Comparison of ENCODE assay signal across 26 cellular contexts in the genomic region with DNA sequence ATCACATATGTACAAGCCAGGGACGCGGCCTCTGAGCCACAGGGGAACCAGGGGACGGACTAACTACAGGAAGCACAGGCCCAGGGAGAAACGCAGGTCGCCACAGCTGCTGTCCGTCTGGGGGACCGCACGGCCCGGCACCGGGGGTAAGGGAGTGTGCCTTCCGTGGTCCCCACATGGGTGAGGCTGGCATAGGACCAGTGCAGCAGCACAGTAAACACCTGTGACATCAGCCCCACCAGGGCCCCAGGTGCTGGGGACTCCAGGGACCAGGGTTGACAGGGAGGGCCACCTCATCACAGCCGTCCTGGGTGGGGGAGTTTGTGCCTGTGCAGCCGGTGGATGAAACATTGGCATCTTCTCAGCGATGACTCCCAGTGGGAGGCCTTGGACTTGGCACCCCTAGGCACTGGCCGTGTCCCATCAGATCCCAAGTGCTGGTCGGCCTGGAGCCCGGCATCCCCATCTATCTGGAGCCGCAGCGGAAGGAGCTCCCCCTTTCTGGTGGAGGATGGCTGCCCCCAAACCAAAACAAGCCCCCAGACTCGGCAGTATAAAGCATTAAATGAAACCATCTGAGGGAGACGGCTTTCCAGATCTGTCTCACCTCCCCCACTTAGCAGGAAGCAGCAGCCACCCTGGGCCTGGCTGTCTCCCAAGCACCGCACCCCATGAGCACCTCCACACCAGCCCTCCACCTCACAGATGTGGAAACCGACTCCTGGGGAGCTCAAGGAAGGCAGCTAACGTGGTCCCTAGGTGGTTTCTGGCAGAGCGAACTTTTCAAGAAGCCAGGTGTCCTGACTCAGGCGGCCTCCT. TPM values are rescaled to one million over a fixed set of nuclear protein-coding genes. Genes with fewer than 3 reads are reported as not detected.
DNase-seq lines count a peak whose midpoint lies in the region; ATAC-seq, FAIRE-seq and TF ChIP-seq lines count a peak whose summit lies in the region.
"Had no signal": no experiment of that assay in that cellular context is flagged by ENCODE, and none has a peak within 500 bp of the region (broad histone marks: within the 10 kb centered on the region; RNA-seq: fewer than 3 reads in every experiment).

No MANE protein-coding gene starts in this region.

- DNase-seq in left ventricle myocardium superior (peak; percentile 20), left ventricle myocardium inferior (no peak), NCI-H69 (lab: John Stamatoyannopoulos, UW) (peak; percentile 52), kidney (peak; percentile 56), progenitor cell of endocrine pancreas (ENCODE audit: low spot score, unreplicated experiment) (no peak)
- no peak for DNase-seq in naive thymus-derived CD4-positive, alpha-beta T cell
- DNase-seq: activated CD8-positive, alpha-beta T cell treated with anti-CD3 and anti-CD28 coated beads, Interleukin-2, amount 10 ng/mL, durations not matched to agents 7 days and 5 days; esophagus squamous epithelium; foreskin melanocyte; left cardiac atrium; NCI-H1694 treated with DMSO at 0.1 percent for 48 hours; T-helper 2 cell; trophoblast cell had no signal

- H3K27me3 Mint-ChIP-seq in naive thymus-derived CD4-positive, alpha-beta T cell = peaks cover 0 to 8% (median 0%) of the 10 kb centered on the region in 5 donors
- no peaks in the 10 kb centered on the region for H3K27me3 Mint-ChIP-seq in progenitor cell of endocrine pancreas
- H3K27me3 Mint-ChIP-seq: dendritic cell treated with granulocyte-macrophage colony-stimulating factor and Interleukin-4, amounts not matched to agents 40 ng/mL and 50 ng/mL, for 4 days had no signal

- no peaks in the 10 kb centered on the region for H3K9me3 ChIP-seq in left ventricle myocardium inferior (replicated peaks)
- H3K9me3 ChIP-seq in kidney (ENCODE audit: control insufficient read depth in 1 of 2, low read length in 2 of 2) = no peaks in the 10 kb centered on the region
- no peaks in the 10 kb centered on the region for H3K9me3 ChIP-seq in naive thymus-derived CD4-positive, alpha-beta T cell (ENCODE audit: control insufficient read depth in 2 of 3, low read length in 3 of 3)
- H3K9me3 ChIP-seq: esophagus squamous epithelium, neutrophil, prostate gland had no signal

- H3K36me3 ChIP-seq in left ventricle myocardium inferior (no peaks in the 10 kb centered on the region), kidney (ENCODE audit: control insufficient read depth in 1 of 2, insufficient read depth in 2 of 2, low read length in 2 of 2) (no peaks in the 10 kb centered on the region)
- no peaks in the 10 kb centered on the region for H3K36me3 ChIP-seq in naive thymus-derived CD4-positive, alpha-beta T cell (ENCODE audit: control insufficient read depth in 2 of 3, insufficient read depth in 3 of 3, low read length in 3 of 3)
- H3K36me3 ChIP-seq: cardiac muscle cell, esophagus squamous epithelium, neutrophil, prostate gland had no signal

- H3K27ac Mint-ChIP-seq in naive thymus-derived CD4-positive, alpha-beta T cell = no peak overlapping the region
- H3K27ac Mint-ChIP-seq in progenitor cell of endocrine pancreas = no peak overlapping the region
- H3K27ac Mint-ChIP-seq: activated CD8-positive, alpha-beta T cell treated with anti-CD3 and anti-CD28 coated beads, Interleukin-2, amount 10 ng/mL, durations not matched to agents 7 days and 5 days; dendritic cell treated with granulocyte-macrophage colony-stimulating factor and Interleukin-4, amounts not matched to agents 40 ng/mL and 50 ng/mL, for 4 days had no signal

- no peak overlapping the region for H3K9ac ChIP-seq in kidney (ENCODE audit: low read length in 2 of 2)
- H3K9ac ChIP-seq: KMS-11 had no signal

- TF ChIP-seq CTCF in left ventricle myocardium inferior (IDR thresholded peaks at IDR 0.05; ENCODE audit: borderline replicate concordance) = no peak
- no peak for TF ChIP-seq CTCF in kidney (IDR thresholded peaks at IDR 0.05; ENCODE audit: borderline replicate concordance, extremely low read depth, insufficient read depth)
- no peak for TF ChIP-seq CTCF in progenitor cell of endocrine pancreas (IDR thresholded peaks at IDR 0.05; ENCODE audit: unreplicated experiment)

- POLR2A ChIA-PET in naive thymus-derived CD4-positive, alpha-beta T cell (lab: Charles Lee) = no interaction called here

- FAIRE-seq in kidney (lab: Jason Lieb, UNC) = no peak
- FAIRE-seq: endometrium had no signal

- peaks cover 94% of the 10 kb centered on the region for H3K27me3 ChIP-seq in left ventricle myocardium inferior (ENCODE audit: low read depth)
- H3K27me3 ChIP-seq in naive thymus-derived CD4-positive, alpha-beta T cell (ENCODE audit: control insufficient read depth in 2 of 2, insufficient read depth in 2 of 2, low read length in 2 of 2) = no peaks in the 10 kb centered on the region
- H3K27me3 ChIP-seq: cardiac muscle cell, hepatocyte, neutrophil had no signal

- H3K4me1 ChIP-seq in left ventricle myocardium inferior = no peaks in the 10 kb centered on the region
- no peaks in the 10 kb centered on the region for H3K4me1 ChIP-seq in kidney (ENCODE audit: control insufficient read depth in 1 of 2, insufficient read depth in 1 of 2, low read depth in 1 of 2, low read length in 2 of 2)
- no peaks in the 10 kb centered on the region for H3K4me1 ChIP-seq in naive thymus-derived CD4-positive, alpha-beta T cell (ENCODE audit: control insufficient read depth in 2 of 2, insufficient read depth in 2 of 2, low read length in 2 of 2)
- H3K4me1 ChIP-seq: esophagus squamous epithelium, prostate gland had no signal

- peak overlapping the region in 1 of 10 donors; percentile 16 for H3K4me3 Mint-ChIP-seq in naive thymus-derived CD4-positive, alpha-beta T cell
- H3K4me3 Mint-ChIP-seq in progenitor cell of endocrine pancreas (ENCODE audit: low read depth) = no peak overlapping the region
- H3K4me3 Mint-ChIP-seq: activated CD8-positive, alpha-beta T cell treated with anti-CD3 and anti-CD28 coated beads, Interleukin-2, amount 10 ng/mL, durations not matched to agents 7 days and 5 days; dendritic cell treated with granulocyte-macrophage colony-stimulating factor and Interleukin-4, amounts not matched to agents 40 ng/mL and 50 ng/mL, for 4 days had no signal

- intact Hi-C loops in left ventricle myocardium superior (cut with micrococcal nuclease) (no loop called here), left ventricle myocardium inferior (cut with micrococcal nuclease) (no loop called here), kidney (cut with DNase I) (no loop called here)
- intact Hi-C loops in naive thymus-derived CD4-positive, alpha-beta T cell (cut with micrococcal nuclease) = no loop called here

- H3K27ac ChIP-seq in left ventricle myocardium inferior (replicated peaks) (no peak overlapping the region), kidney (ENCODE audit: low read depth in 2 of 2, low read length in 2 of 2) (no peak overlapping the region)
- no peak overlapping the region for H3K27ac ChIP-seq in naive thymus-derived CD4-positive, alpha-beta T cell (ENCODE audit: low read depth, low read length)
- H3K27ac ChIP-seq: cardiac muscle cell, esophagus squamous epithelium, hepatocyte, KMS-11, neutrophil, prostate gland, RWPE1 had no signal

- no peak overlapping the region for H3K4me3 ChIP-seq in left ventricle myocardium inferior
- H3K4me3 ChIP-seq in kidney (ENCODE audit: low read length in 2 of 2) = no peak overlapping the region
- no peak overlapping the region for H3K4me3 ChIP-seq in naive thymus-derived CD4-positive, alpha-beta T cell (ENCODE audit: low read length)
- H3K4me3 ChIP-seq: cardiac muscle cell, esophagus squamous epithelium, hepatocyte, prostate gland had no signal

- CTCF ChIA-PET in naive thymus-derived CD4-positive, alpha-beta T cell (lab: Charles Lee) = no interaction called here

- no peaks in the 10 kb centered on the region for H3K36me3 Mint-ChIP-seq in naive thymus-derived CD4-positive, alpha-beta T cell
- H3K36me3 Mint-ChIP-seq in progenitor cell of endocrine pancreas (ENCODE audit: insufficient read depth) = peaks cover 2% of the 10 kb centered on the region
- H3K36me3 Mint-ChIP-seq: activated naive CD4-positive, alpha-beta T cell treated with anti-CD3 and anti-CD28 coated beads, Interleukin-2, amount 50 U/mL, for 72 hours had no signal

- no peaks in the 10 kb centered on the region for H3K4me1 Mint-ChIP-seq in naive thymus-derived CD4-positive, alpha-beta T cell
- H3K4me1 Mint-ChIP-seq in progenitor cell of endocrine pancreas (ENCODE audit: low read depth) = no peaks in the 10 kb centered on the region

- no peak for ATAC-seq in left ventricle myocardium superior
- ATAC-seq in GM19455 (IDR thresholded peaks at IDR 0.05; ENCODE audit: unreplicated experiment) = no peak
- no peak for ATAC-seq in naive thymus-derived CD4-positive, alpha-beta T cell
- ATAC-seq: activated CD8-positive, alpha-beta T cell treated with anti-CD3 and anti-CD28 coated beads, Interleukin-2, amount 10 ng/mL, durations not matched to agents 7 days and 5 days; activated naive CD4-positive, alpha-beta T cell treated with anti-CD3 and anti-CD28 coated beads, Interleukin-2, amount 50 U/mL, for 72 hours; SK-N-SH treated with all-trans-retinoic acid at 6 μM for 48 hours had no signal

- H3K9me3 Mint-ChIP-seq in naive thymus-derived CD4-positive, alpha-beta T cell = no peaks in the 10 kb centered on the region
- no peaks in the 10 kb centered on the region for H3K9me3 Mint-ChIP-seq in progenitor cell of endocrine pancreas (ENCODE audit: low read depth)
- H3K9me3 Mint-ChIP-seq: activated naive CD4-positive, alpha-beta T cell treated with anti-CD3 and anti-CD28 coated beads, Interleukin-2, amount 50 U/mL, for 72 hours; dendritic cell treated with granulocyte-macrophage colony-stimulating factor and Interleukin-4, amounts not matched to agents 40 ng/mL and 50 ng/mL, for 4 days had no signal

RNA-seq across cellular contexts. Expression of a gene that starts 22.5 kb away (rescaled TPM):
- total RNA-seq in left ventricle myocardium superior (not detected), left ventricle myocardium inferior (not detected), kidney (not detected), progenitor cell of endocrine pancreas (not detected in 2 replicates)
- not detected for polyA plus RNA-seq in kidney (ENCODE audit: insufficient read depth, low read depth, low replicate concordance)
- not detected for total RNA-seq in naive thymus-derived CD4-positive, alpha-beta T cell
- polyA plus RNA-seq in naive thymus-derived CD4-positive, alpha-beta T cell = not detected
- total RNA-seq: activated CD8-positive, alpha-beta T cell treated with anti-CD3 and anti-CD28 coated beads, Interleukin-2, amount 10 ng/mL, durations not matched to agents 7 days and 5 days; activated naive CD4-positive, alpha-beta T cell treated with anti-CD3 and anti-CD28 coated beads, Interleukin-2, amount 50 U/mL, for 72 hours; cardiac muscle cell; Daoy; esophagus squamous epithelium; hepatocyte; left cardiac atrium; prostate gland; subcutaneous adipose tissue had no signal
- polyA plus RNA-seq: cardiac muscle cell, hepatocyte had no signal

RNA-seq across cellular contexts. Expression of a gene that starts 31.5 kb away (rescaled TPM):
- not detected for total RNA-seq in left ventricle myocardium superior
- total RNA-seq in left ventricle myocardium inferior = not detected
- not detected for total RNA-seq in kidney
- not detected for polyA plus RNA-seq in kidney (ENCODE audit: insufficient read depth, low read depth, low replicate concordance)
- not detected for total RNA-seq in naive thymus-derived CD4-positive, alpha-beta T cell
- polyA plus RNA-seq in naive thymus-derived CD4-positive, alpha-beta T cell = not detected
- not detected in 2 replicates for total RNA-seq in progenitor cell of endocrine pancreas
- total RNA-seq: activated CD8-positive, alpha-beta T cell treated with anti-CD3 and anti-CD28 coated beads, Interleukin-2, amount 10 ng/mL, durations not matched to agents 7 days and 5 days; activated naive CD4-positive, alpha-beta T cell treated with anti-CD3 and anti-CD28 coated beads, Interleukin-2, amount 50 U/mL, for 72 hours; cardiac muscle cell; Daoy; esophagus squamous epithelium; hepatocyte; left cardiac atrium; prostate gland; subcutaneous adipose tissue had no signal
- polyA plus RNA-seq: cardiac muscle cell had no signal

Comparison
In these comparisons a context has a peak if more than half of its experiments do, and no peak if none do; other contexts are left out.
1. DNase-seq: peak in left ventricle myocardium superior (single experiment), NCI-H69 (single experiment) and kidney (single experiment); none in left ventricle myocardium inferior (single experiment), naive thymus-derived CD4-positive, alpha-beta T cell (0 of 9) and progenitor cell of endocrine pancreas (single experiment).